1 cellular context compared by ENCODE assay signal in the genomic region with DNA sequence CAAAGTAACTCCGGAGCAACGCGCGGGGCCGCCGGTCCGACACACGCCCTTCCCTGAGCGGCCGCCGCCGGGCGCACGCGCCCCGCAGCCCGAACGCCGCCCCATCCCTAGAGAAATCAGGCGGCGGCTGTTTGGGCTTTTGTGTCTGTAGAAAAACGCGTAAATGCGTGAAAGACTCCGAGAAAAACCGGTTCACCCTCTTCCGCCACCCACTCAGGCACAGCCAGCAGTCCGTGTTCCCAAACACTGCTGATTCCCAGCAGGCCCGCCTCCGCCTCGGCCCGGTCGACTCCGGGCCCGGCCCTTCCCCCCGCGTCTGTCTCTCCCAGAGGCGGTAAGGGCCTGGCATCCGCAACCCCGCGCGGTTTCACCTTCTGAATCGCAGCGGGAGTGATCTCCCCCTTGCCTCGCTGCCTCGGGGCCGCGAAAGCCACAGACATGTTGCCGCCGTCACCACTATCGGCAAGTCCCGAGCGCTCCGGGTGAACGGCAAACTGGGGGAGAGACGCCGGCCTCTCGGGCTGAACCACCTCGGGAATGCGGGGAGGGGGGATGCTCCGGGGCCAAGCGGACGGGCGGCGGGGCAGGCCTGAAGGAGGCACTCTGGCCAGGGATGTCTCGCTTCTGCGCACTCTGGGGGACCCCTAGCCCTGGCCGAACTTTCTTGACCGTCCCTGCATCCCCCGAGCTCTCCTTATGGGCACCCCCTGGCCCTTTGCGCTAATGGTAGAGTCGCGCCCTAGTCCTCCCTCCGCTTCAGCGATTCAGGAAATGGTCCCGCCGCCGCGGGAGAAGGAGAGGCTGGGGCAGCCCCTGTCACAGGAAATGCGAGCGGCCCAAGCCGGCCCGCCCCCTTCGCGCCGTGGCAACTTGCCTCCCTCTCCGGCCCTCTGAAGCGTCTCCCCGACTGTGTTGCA.
TF ChIP-seq lines count a peak whose summit lies in the region.

TSS of gene SS18 (minus strand) at position 484 of the 917 bp plus-strand sequence. CDS start at position 440, 44 bp downstream.

TF ChIP-seq in HepG2, 621 proteins besides CTCF, POLR2A, EP300 and RAD21 (continued from another document and continues in another):
- TF ChIP-seq TSC22D2 (CRISPR knock-in tag; IDR thresholded peaks at IDR 0.05; ENCODE audit: borderline replicate concordance) (0 out of 2 replicates have a peak, but pooled peaks have one; percentile 12), RXRA (CRISPR knock-in tag; IDR thresholded peaks at IDR 0.05) (no peak), SOX6 (IDR thresholded peaks at IDR 0.05) (no peak), SOX6 (CRISPR knock-in tag; IDR thresholded peaks at IDR 0.05) (0 out of 2 replicates have a peak, but pooled peaks have one; percentile 13), KDM5A (IDR thresholded peaks at IDR 0.05; ENCODE audit: borderline replicate concordance, low read length) (peak; percentile 72; the same call in 1 of the 2 replicates), PHB2 (IDR thresholded peaks at IDR 0.05; ENCODE audit: partially characterized antibody) (no peak), ZNF335 (CRISPR knock-in tag; IDR thresholded peaks at IDR 0.05) (0 out of 2 replicates have a peak, but pooled peaks have one; percentile 31), NR2C2 (CRISPR knock-in tag; IDR thresholded peaks at IDR 0.05; ENCODE audit: borderline replicate concordance) (peak; percentile 6; the same call in 1 of the 2 replicates), SP1 (IDR thresholded peaks at IDR 0.05) (no peak), SP1 (CRISPR knock-in tag; IDR thresholded peaks at IDR 0.05) (peak; percentile 31; the same call in 1 of the 2 replicates), NCOA2 (CRISPR knock-in tag; IDR thresholded peaks at IDR 0.05) (peak; percentile 42), ZFP90 (CRISPR knock-in tag; IDR thresholded peaks at IDR 0.05; ENCODE audit: borderline replicate concordance) (peak; percentile 82; the same call in 1 of the 2 replicates), ZNF224 (CRISPR knock-in tag; IDR thresholded peaks at IDR 0.05) (peak; percentile 72; the same call in 1 of the 2 replicates), GABPA (IDR thresholded peaks at IDR 0.05; ENCODE audit: low read depth, low read length) (peak; percentile 59), GABPA (CRISPR knock-in tag; IDR thresholded peaks at IDR 0.05; ENCODE audit: low read depth) (peak; percentile 77), ZNF605 (CRISPR knock-in tag; IDR thresholded peaks at IDR 0.05) (peak; percentile 59), YY1 (IDR thresholded peaks at IDR 0.05; ENCODE audit: insufficient read depth, insufficient replicate concordance, low read depth, low read length) (peak; percentile 59), ELF3 (CRISPR knock-in tag; IDR thresholded peaks at IDR 0.05) (peak; percentile 83), CBFB (CRISPR knock-in tag; IDR thresholded peaks at IDR 0.05) (0 out of 2 replicates have a peak, but pooled peaks have one; percentile 4), ZNF280D (CRISPR knock-in tag; IDR thresholded peaks at IDR 0.05) (0 out of 2 replicates have a peak, but pooled peaks have one; percentile 16), FOXK1 (CRISPR knock-in tag; IDR thresholded peaks at IDR 0.05; ENCODE audit: borderline replicate concordance, low read depth) (no peak; the same call in 1 of the 2 replicates), PHF8 (CRISPR knock-in tag; IDR thresholded peaks at IDR 0.05) (peak; percentile 99), ONECUT2 (CRISPR knock-in tag; IDR thresholded peaks at IDR 0.05) (peak; percentile 44; the same call in 1 of the 2 replicates), MXD1 (CRISPR knock-in tag; IDR thresholded peaks at IDR 0.05) (peak; percentile 54; the same call in 1 of the 2 replicates), ZBTB7B (CRISPR knock-in tag; IDR thresholded peaks at IDR 0.05) (no peak), ZNF234 (CRISPR knock-in tag; conservative IDR thresholded peaks at IDR 0.05) (0 out of 2 replicates have a peak, but pooled peaks have one; percentile 60), NONO (IDR thresholded peaks at IDR 0.05) (no peak), NONO (CRISPR knock-in tag; conservative IDR thresholded peaks at IDR 0.05) (peak; percentile 50), NR2F6 (IDR thresholded peaks at IDR 0.05) (no peak), NR2F6 (CRISPR knock-in tag; IDR thresholded peaks at IDR 0.05) (0 out of 2 replicates have a peak, but pooled peaks have one; percentile 13)
- TF ChIP-seq, protein P1, sequence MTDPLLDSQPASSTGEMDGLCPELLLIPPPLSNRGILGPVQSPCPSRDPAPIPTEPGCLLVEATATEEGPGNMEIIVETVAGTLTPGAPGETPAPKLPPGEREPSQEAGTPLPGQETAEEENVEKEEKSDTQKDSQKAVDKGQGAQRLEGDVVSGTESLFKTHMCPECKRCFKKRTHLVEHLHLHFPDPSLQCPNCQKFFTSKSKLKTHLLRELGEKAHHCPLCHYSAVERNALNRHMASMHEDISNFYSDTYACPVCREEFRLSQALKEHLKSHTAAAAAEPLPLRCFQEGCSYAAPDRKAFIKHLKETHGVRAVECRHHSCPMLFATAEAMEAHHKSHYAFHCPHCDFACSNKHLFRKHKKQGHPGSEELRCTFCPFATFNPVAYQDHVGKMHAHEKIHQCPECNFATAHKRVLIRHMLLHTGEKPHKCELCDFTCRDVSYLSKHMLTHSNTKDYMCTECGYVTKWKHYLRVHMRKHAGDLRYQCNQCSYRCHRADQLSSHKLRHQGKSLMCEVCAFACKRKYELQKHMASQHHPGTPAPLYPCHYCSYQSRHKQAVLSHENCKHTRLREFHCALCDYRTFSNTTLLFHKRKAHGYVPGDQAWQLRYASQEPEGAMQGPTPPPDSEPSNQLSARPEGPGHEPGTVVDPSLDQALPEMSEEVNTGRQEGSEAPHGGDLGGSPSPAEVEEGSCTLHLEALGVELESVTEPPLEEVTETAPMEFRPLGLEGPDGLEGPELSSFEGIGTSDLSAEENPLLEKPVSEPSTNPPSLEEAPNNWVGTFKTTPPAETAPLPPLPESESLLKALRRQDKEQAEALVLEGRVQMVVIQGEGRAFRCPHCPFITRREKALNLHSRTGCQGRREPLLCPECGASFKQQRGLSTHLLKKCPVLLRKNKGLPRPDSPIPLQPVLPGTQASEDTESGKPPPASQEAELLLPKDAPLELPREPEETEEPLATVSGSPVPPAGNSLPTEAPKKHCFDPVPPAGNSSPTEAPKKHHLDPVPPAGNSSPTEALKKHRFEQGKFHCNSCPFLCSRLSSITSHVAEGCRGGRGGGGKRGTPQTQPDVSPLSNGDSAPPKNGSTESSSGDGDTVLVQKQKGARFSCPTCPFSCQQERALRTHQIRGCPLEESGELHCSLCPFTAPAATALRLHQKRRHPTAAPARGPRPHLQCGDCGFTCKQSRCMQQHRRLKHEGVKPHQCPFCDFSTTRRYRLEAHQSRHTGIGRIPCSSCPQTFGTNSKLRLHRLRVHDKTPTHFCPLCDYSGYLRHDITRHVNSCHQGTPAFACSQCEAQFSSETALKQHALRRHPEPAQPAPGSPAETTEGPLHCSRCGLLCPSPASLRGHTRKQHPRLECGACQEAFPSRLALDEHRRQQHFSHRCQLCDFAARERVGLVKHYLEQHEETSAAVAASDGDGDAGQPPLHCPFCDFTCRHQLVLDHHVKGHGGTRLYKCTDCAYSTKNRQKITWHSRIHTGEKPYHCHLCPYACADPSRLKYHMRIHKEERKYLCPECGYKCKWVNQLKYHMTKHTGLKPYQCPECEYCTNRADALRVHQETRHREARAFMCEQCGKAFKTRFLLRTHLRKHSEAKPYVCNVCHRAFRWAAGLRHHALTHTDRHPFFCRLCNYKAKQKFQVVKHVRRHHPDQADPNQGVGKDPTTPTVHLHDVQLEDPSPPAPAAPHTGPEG (CRISPR knock-in tag; IDR thresholded peaks at IDR 0.05): peak; percentile 56
- TF ChIP-seq, protein P2, sequence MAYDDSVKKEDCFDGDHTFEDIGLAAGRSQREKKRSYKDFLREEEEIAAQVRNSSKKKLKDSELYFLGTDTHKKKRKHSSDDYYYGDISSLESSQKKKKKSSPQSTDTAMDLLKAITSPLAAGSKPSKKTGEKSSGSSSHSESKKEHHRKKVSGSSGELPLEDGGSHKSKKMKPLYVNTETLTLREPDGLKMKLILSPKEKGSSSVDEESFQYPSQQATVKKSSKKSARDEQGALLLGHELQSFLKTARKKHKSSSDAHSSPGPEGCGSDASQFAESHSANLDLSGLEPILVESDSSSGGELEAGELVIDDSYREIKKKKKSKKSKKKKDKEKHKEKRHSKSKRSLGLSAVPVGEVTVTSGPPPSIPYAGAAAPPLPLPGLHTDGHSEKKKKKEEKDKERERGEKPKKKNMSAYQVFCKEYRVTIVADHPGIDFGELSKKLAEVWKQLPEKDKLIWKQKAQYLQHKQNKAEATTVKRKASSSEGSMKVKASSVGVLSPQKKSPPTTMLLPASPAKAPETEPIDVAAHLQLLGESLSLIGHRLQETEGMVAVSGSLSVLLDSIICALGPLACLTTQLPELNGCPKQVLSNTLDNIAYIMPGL (CRISPR knock-in tag; IDR thresholded peaks at IDR 0.05; ENCODE audit: borderline replicate concordance in 1 of 2, low read depth in 1 of 2): peak; percentile 11 to 73; a peak in 2 of 4 replicates
- TF ChIP-seq, protein P3, sequence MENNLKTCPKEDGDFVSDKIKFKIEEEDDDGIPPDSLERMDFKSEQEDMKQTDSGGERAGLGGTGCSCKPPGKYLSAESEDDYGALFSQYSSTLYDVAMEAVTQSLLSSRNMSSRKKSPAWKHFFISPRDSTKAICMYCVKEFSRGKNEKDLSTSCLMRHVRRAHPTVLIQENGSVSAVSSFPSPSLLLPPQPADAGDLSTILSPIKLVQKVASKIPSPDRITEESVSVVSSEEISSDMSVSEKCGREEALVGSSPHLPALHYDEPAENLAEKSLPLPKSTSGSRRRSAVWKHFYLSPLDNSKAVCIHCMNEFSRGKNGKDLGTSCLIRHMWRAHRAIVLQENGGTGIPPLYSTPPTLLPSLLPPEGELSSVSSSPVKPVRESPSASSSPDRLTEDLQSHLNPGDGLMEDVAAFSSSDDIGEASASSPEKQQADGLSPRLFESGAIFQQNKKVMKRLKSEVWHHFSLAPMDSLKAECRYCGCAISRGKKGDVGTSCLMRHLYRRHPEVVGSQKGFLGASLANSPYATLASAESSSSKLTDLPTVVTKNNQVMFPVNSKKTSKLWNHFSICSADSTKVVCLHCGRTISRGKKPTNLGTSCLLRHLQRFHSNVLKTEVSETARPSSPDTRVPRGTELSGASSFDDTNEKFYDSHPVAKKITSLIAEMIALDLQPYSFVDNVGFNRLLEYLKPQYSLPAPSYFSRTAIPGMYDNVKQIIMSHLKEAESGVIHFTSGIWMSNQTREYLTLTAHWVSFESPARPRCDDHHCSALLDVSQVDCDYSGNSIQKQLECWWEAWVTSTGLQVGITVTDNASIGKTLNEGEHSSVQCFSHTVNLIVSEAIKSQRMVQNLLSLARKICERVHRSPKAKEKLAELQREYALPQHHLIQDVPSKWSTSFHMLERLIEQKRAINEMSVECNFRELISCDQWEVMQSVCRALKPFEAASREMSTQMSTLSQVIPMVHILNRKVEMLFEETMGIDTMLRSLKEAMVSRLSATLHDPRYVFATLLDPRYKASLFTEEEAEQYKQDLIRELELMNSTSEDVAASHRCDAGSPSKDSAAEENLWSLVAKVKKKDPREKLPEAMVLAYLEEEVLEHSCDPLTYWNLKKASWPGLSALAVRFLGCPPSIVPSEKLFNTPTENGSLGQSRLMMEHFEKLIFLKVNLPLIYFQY (CRISPR knock-in tag; IDR thresholded peaks at IDR 0.05; ENCODE audit: borderline replicate concordance): peak; percentile 53; the same call in 1 of the 2 replicates
- TF ChIP-seq, protein P4, sequence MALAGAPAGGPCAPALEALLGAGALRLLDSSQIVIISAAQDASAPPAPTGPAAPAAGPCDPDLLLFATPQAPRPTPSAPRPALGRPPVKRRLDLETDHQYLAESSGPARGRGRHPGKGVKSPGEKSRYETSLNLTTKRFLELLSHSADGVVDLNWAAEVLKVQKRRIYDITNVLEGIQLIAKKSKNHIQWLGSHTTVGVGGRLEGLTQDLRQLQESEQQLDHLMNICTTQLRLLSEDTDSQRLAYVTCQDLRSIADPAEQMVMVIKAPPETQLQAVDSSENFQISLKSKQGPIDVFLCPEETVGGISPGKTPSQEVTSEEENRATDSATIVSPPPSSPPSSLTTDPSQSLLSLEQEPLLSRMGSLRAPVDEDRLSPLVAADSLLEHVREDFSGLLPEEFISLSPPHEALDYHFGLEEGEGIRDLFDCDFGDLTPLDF (CRISPR knock-in tag; IDR thresholded peaks at IDR 0.05): peak; percentile 47
- TF ChIP-seq, protein P5, sequence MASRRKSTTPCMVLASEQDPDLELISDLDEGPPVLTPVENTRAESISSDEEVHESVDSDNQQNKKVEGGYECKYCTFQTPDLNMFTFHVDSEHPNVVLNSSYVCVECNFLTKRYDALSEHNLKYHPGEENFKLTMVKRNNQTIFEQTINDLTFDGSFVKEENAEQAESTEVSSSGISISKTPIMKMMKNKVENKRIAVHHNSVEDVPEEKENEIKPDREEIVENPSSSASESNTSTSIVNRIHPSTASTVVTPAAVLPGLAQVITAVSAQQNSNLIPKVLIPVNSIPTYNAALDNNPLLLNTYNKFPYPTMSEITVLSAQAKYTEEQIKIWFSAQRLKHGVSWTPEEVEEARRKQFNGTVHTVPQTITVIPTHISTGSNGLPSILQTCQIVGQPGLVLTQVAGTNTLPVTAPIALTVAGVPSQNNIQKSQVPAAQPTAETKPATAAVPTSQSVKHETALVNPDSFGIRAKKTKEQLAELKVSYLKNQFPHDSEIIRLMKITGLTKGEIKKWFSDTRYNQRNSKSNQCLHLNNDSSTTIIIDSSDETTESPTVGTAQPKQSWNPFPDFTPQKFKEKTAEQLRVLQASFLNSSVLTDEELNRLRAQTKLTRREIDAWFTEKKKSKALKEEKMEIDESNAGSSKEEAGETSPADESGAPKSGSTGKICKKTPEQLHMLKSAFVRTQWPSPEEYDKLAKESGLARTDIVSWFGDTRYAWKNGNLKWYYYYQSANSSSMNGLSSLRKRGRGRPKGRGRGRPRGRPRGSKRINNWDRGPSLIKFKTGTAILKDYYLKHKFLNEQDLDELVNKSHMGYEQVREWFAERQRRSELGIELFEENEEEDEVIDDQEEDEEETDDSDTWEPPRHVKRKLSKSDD (CRISPR knock-in tag; IDR thresholded peaks at IDR 0.05; ENCODE audit: low read depth): peak; percentile 35; the same call in 1 of the 2 replicates
